Comparison of ENCODE assay signal across 17 cellular contexts in the genomic region with DNA sequence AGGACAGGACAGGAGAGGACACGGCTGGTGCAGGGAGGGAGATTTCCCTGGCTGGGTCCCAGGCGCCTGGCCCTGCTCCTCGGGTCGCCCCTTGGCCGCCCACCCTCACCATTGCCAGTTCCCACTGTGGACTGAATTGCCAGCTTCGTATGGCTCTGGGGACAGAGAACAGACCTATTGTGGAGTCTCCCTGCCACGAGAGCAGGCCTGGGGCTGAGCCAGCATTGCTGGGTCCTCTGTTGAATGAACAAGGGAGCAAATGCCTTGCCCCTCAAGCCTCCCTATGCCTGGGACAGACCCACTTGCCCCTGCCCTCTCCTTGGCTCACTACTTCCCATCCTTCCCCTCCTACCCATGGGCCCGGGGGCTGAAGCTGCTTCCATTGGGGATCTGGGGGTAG. TPM values are rescaled to one million over a fixed set of nuclear protein-coding genes. Genes with fewer than 3 reads are reported as not detected.
DNase-seq lines count a peak whose midpoint lies in the region.
"Had no signal": no experiment of that assay in that cellular context is flagged by ENCODE, and none has a peak within 500 bp of the region (broad histone marks: within the 10 kb centered on the region; RNA-seq: fewer than 3 reads in every experiment).

No MANE protein-coding gene starts in this region.

- H3K27me3 ChIP-seq in H7 (ENCODE audit: control insufficient read depth, insufficient read depth, low read length), result no peaks in the 10 kb centered on the region

- H3K4me3 ChIP-seq in H7 (ENCODE audit: insufficient read depth, low read depth, low read length), result no peak overlapping the region
- H3K4me3 ChIP-seq: BLaER1 treated with 17β-estradiol and CSF1 and Interleukin-3, amounts not matched to agents 10 nM and 100 nM had no signal

- DNase-seq in Ammon's horn (ENCODE audit: low spot score) (peak; percentile 37), head of caudate nucleus (peak in 23 of 42 donors; percentile 35 to 74 (median 59)), midbrain (lab: John Stamatoyannopoulos, UW) (peak; percentile 2), pons (ENCODE audit: low spot score) (peak; percentile 75), NCI-H510A (lab: John Stamatoyannopoulos, UW) (no peak), NCI-H2107 treated with DMSO at 0.1 percent for 48 hours (lab: John Stamatoyannopoulos, UW; ENCODE audit: unreplicated experiment) (no peak), NCI-H187 (lab: John Stamatoyannopoulos, UW) (no peak), H7 (no peak)
- DNase-seq: 8988T; ACHN; Caco-2; Calu3; CD4-positive, alpha-beta T cell; CD8-positive, alpha-beta T cell; DMS79 treated with DMSO at 0.1 percent for 48 hours; GF-D8 had no signal

- no peaks in the 10 kb centered on the region; the same call in 1 of the 2 replicates for H3K36me3 ChIP-seq in H7 (replicated peaks; ENCODE audit: control insufficient read depth, insufficient read depth, low read length)

- intact Hi-C loops in head of caudate nucleus (cut with DNase I), result no loop called here

RNA-seq across cellular contexts. Expression of a gene that starts 4.3 kb away (rescaled TPM):
- total RNA-seq in H7 (2014; rRNA removed; shearing (Covaris generic)), result 2.3 and 4.5 TPM in 2 replicates

RNA-seq across cellular contexts. Expression of a gene that starts 16.7 kb away (rescaled TPM):
- total RNA-seq in H7 (2014; rRNA removed; shearing (Covaris generic)), result 47.9 and 84.9 TPM in 2 replicates

RNA-seq across cellular contexts. Expression of a gene that starts 18.5 kb away (rescaled TPM):
- total RNA-seq in H7 (2014; rRNA removed; shearing (Covaris generic)), result 44.0 and 46.6 TPM in 2 replicates

RNA-seq across cellular contexts. Expression of a gene that starts 24.0 kb away (rescaled TPM):
- 64.8 and 84.0 TPM in 2 replicates for total RNA-seq in H7 (2014; rRNA removed; shearing (Covaris generic))

RNA-seq across cellular contexts. Expression of a gene that starts 25.4 kb away (rescaled TPM):
- total RNA-seq in H7 (2014; rRNA removed; shearing (Covaris generic)), result 128 and 143 TPM in 2 replicates

Comparison
In these comparisons a context has a peak if more than half of its experiments do, and no peak if none do; other contexts are left out.
1. DNase-seq: peak in Ammon's horn (single experiment), head of caudate nucleus (23 of 42), midbrain (single experiment) and pons (single experiment); none in NCI-H510A (single experiment), NCI-H2107 treated with DMSO at 0.1 percent for 48 hours (single experiment), NCI-H187 (0 of 2) and H7 (single experiment).